ENCODE assay signal across 29 cellular contexts in the genomic region with DNA sequence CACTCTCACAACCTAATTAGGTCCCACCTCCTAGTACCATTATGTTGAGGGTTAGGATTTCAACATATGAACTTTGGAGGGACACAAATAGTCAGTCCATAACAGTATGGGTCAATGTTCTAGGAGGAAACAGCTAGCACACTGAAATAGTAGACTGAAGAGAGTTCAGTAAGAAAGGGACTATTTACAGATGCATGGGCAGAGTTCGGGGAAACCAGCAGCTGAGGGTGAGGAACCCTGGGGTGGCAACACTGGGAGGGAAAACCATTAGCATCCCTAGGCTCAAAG.
"Had no signal": no experiment of that assay in that cellular context is flagged by ENCODE, and none has a peak within 500 bp of the region (broad histone marks: within the 10 kb centered on the region; RNA-seq: fewer than 3 reads in every experiment).

No MANE protein-coding gene starts in this region.

- H3K27ac Mint-ChIP-seq: activated B cell treated with CpG ODN at 0.5 μM for 24 hours; activated CD4-positive, alpha-beta memory T cell treated with anti-CD3 and anti-CD28 coated beads, Interleukin-2, amount 10 ng/mL, durations not matched to agents 7 days and 5 days; activated CD8-positive, alpha-beta memory T cell treated with anti-CD3 and anti-CD28 coated beads, Interleukin-2, amount 10 ng/mL, durations not matched to agents 7 days and 5 days; activated naive CD4-positive, alpha-beta T cell treated with anti-CD3 and anti-CD28 coated beads, Interleukin-2, amount 10 ng/mL, durations not matched to agents 7 days and 5 days; activated naive CD8-positive, alpha-beta T cell; activated naive CD8-positive, alpha-beta T cell treated with anti-CD3 and anti-CD28 coated beads, Interleukin-2, amount 50 U/mL, for 24 hours; T-helper 1 cell treated with Interleukin-12 subunit alpha and Interleukin-12 subunit beta and Interleukin-4 antibody, amounts not matched to agents 30 μg/mL and 1 μg/mL, for 36 hours; T-helper 2 cell treated with Interferon-gamma antibody and Interleukin-4, amounts not matched to agents 5 μg/mL and 100 μg/mL, for 36 hours had no signal

- H3K27me3 ChIP-seq: brain microvascular endothelial cell, SJSA1 had no signal

- H3K9me3 ChIP-seq: SJSA1, SK-N-SH had no signal

- H3K4me3 Mint-ChIP-seq: activated B cell treated with CpG ODN at 0.5 μM for 24 hours; activated CD4-positive, alpha-beta memory T cell treated with anti-CD3 and anti-CD28 coated beads, Interleukin-2, amount 10 ng/mL, durations not matched to agents 7 days and 5 days; activated CD8-positive, alpha-beta memory T cell treated with anti-CD3 and anti-CD28 coated beads, Interleukin-2, amount 10 ng/mL, durations not matched to agents 7 days and 5 days; activated naive CD4-positive, alpha-beta T cell treated with anti-CD3 and anti-CD28 coated beads, Interleukin-2, amount 10 ng/mL, durations not matched to agents 7 days and 5 days; activated naive CD8-positive, alpha-beta T cell; activated naive CD8-positive, alpha-beta T cell treated with anti-CD3 and anti-CD28 coated beads, Interleukin-2, amount 50 U/mL, for 24 hours; central memory CD8-positive, alpha-beta T cell; T-helper 1 cell treated with Interleukin-12 subunit alpha and Interleukin-12 subunit beta and Interleukin-4 antibody, amounts not matched to agents 30 μg/mL and 1 μg/mL, for 36 hours; T-helper 2 cell treated with Interferon-gamma antibody and Interleukin-4, amounts not matched to agents 5 μg/mL and 100 μg/mL, for 36 hours had no signal

- ATAC-seq: activated CD8-positive, alpha-beta memory T cell treated with anti-CD3 and anti-CD28 coated beads, Interleukin-2, amount 10 ng/mL, durations not matched to agents 7 days and 5 days; activated naive CD8-positive, alpha-beta T cell treated with anti-CD3 and anti-CD28 coated beads, Interleukin-2, amount 50 U/mL, for 24 hours; Panc1 had no signal

- H3K27ac ChIP-seq: brain microvascular endothelial cell, SJSA1 had no signal

- H3K4me1 Mint-ChIP-seq: activated B cell treated with CpG ODN at 0.5 μM for 24 hours; activated CD4-positive, alpha-beta memory T cell treated with anti-CD3 and anti-CD28 coated beads, Interleukin-2, amount 10 ng/mL, durations not matched to agents 7 days and 5 days; activated naive CD4-positive, alpha-beta T cell treated with anti-CD3 and anti-CD28 coated beads, Interleukin-2, amount 10 ng/mL, durations not matched to agents 7 days and 5 days; activated naive CD8-positive, alpha-beta T cell treated with anti-CD3 and anti-CD28 coated beads, Interleukin-2, amount 50 U/mL, for 24 hours; central memory CD8-positive, alpha-beta T cell had no signal

- DNase-seq: activated B cell treated with CpG ODN at 0.5 μM for 24 hours; activated CD4-positive, alpha-beta memory T cell treated with anti-CD3 and anti-CD28 coated beads, Interleukin-2, amount 10 ng/mL, durations not matched to agents 7 days and 5 days; activated CD4-positive, alpha-beta T cell treated with anti-CD3 and anti-CD28 coated beads for 4 hours; activated CD4-positive, CD25-positive, alpha-beta regulatory T cell treated with anti-CD3 and anti-CD28 coated beads, Interleukin-2, amount 50 U/mL, for 72 hours; activated CD8-positive, alpha-beta memory T cell treated with anti-CD3 and anti-CD28 coated beads for 24 hours; activated CD8-positive, alpha-beta memory T cell treated with anti-CD3 and anti-CD28 coated beads, Interleukin-2, amount 10 ng/mL, durations not matched to agents 7 days and 5 days; activated CD8-positive, alpha-beta memory T cell treated with anti-CD3 and anti-CD28 coated beads, Interleukin-2, amount 50 U/mL, for 48 hours; activated effector memory CD4-positive, alpha-beta T cell treated with Interleukin-2 at 50 U/mL for 16 hours; activated naive CD4-positive, alpha-beta T cell treated with anti-CD3 and anti-CD28 coated beads, Interleukin-2, amount 10 ng/mL, durations not matched to agents 7 days and 5 days; activated naive CD8-positive, alpha-beta T cell treated with anti-CD3 and anti-CD28 coated beads, Interleukin-2, amount 50 U/mL, for 24 hours; activated T-cell treated with anti-CD3 and anti-CD28 coated beads, Interleukin-2, amount 50 U/mL, for 48 hours; aorta; brain microvascular endothelial cell; Karpas-422; KBM-7; NCI-H1048; NCI-H1105 treated with DMSO at 0.1 percent for 48 hours; NCI-H1436; NCI-H1694; NCI-H1930; NCI-H2081 treated with DMSO at 0.1 percent for 48 hours; NCI-H446 treated with DMSO at 0.1 percent for 48 hours; SK-N-SH had no signal

- H3K36me3 ChIP-seq: brain microvascular endothelial cell, SJSA1 had no signal

- H3K4me3 ChIP-seq: SJSA1 had no signal

- H3K36me3 Mint-ChIP-seq: activated CD8-positive, alpha-beta memory T cell treated with anti-CD3 and anti-CD28 coated beads, Interleukin-2, amount 10 ng/mL, durations not matched to agents 7 days and 5 days; activated naive CD4-positive, alpha-beta T cell treated with anti-CD3 and anti-CD28 coated beads, Interleukin-2, amount 10 ng/mL, durations not matched to agents 7 days and 5 days; activated naive CD8-positive, alpha-beta T cell had no signal

- H3K4me1 ChIP-seq: SJSA1 had no signal

- H3K27me3 Mint-ChIP-seq: activated naive CD8-positive, alpha-beta T cell had no signal

- H3K9me3 Mint-ChIP-seq: activated B cell treated with CpG ODN at 0.5 μM for 24 hours; activated naive CD4-positive, alpha-beta T cell treated with anti-CD3 and anti-CD28 coated beads, Interleukin-2, amount 10 ng/mL, durations not matched to agents 7 days and 5 days; T-helper 1 cell treated with Interleukin-12 subunit alpha and Interleukin-12 subunit beta and Interleukin-4 antibody, amounts not matched to agents 30 μg/mL and 1 μg/mL, for 36 hours; T-helper 2 cell treated with Interferon-gamma antibody and Interleukin-4, amounts not matched to agents 5 μg/mL and 100 μg/mL, for 36 hours had no signal
